In genomic region chr6:88050140-88050818, GRCh38 we compare ENCODE assay signal across 14 cellular contexts.
"Had no signal": no experiment of that assay in that cellular context is flagged by ENCODE, and none has a peak within 500 bp of the region (broad histone marks: within the 10 kb centered on the region; RNA-seq: fewer than 3 reads in every experiment).

No MANE protein-coding gene starts in this region.

- H3K4me1 ChIP-seq: esophagus squamous epithelium, psoas muscle, upper lobe of left lung had no signal

- H3K9me3 ChIP-seq: esophagus squamous epithelium, psoas muscle had no signal

- ATAC-seq: activated CD4-positive, alpha-beta T cell treated with anti-CD3 and anti-CD28 coated beads for 36 hours; activated CD8-positive, alpha-beta T cell treated with anti-CD3 and anti-CD28 coated beads, Interleukin-2, amount 10 ng/mL, durations not matched to agents 7 days and 5 days; psoas muscle; sciatic nerve had no signal

- H3K36me3 ChIP-seq: esophagus squamous epithelium, upper lobe of left lung, WERI-Rb-1 had no signal

- DNase-seq: activated CD4-positive, alpha-beta T cell treated with anti-CD3 and anti-CD28 coated beads for 36 hours; activated CD8-positive, alpha-beta memory T cell treated with anti-CD3 and anti-CD28 coated beads, Interleukin-2, amount 50 U/mL, for 48 hours; activated CD8-positive, alpha-beta T cell treated with anti-CD3 and anti-CD28 coated beads, Interleukin-2, amount 10 ng/mL, durations not matched to agents 7 days and 5 days; activated naive CD8-positive, alpha-beta T cell treated with anti-CD3 and anti-CD28 coated beads, Interleukin-2, amount 10 ng/mL, durations not matched to agents 7 days and 5 days; aorta; esophagus squamous epithelium; kidney; nephron progenitor cell; psoas muscle; stimulated activated naive CD4-positive, alpha-beta T cell treated with Interleukin-2 at 50 U/mL for 16 hours; T-helper 9 cell; upper lobe of left lung; WERI-Rb-1 had no signal

- H3K4me3 ChIP-seq: esophagus squamous epithelium, psoas muscle, upper lobe of left lung had no signal
